In genomic region chr2:172427256-172427989, GRCh38 we compare ENCODE assay signal across 1 cellular context.
A peak's percentile ranks its signal among the peaks of the same experiment; 100 is the strongest.
TF ChIP-seq lines count a peak whose summit lies in the region.

Gene ITGA6 (plus strand): TSS chr2:172427586.

TF ChIP-seq in HepG2, 621 proteins besides CTCF, POLR2A, EP300 and RAD21 (continued from another document and continues in another):
- TF ChIP-seq RERE (CRISPR knock-in tag; IDR thresholded peaks at IDR 0.05; ENCODE audit: low read depth): 0 out of 2 replicates have a peak, but pooled peaks have one; percentile 36
- no peak for TF ChIP-seq ZUFSP (CRISPR knock-in tag; IDR thresholded peaks at IDR 0.05; ENCODE audit: borderline replicate concordance)
- TF ChIP-seq ZNF20 (CRISPR knock-in tag; IDR thresholded peaks at IDR 0.05): no peak
- no peak; the same call in 1 of the 2 replicates for TF ChIP-seq ZNF790 (CRISPR knock-in tag; IDR thresholded peaks at IDR 0.05; ENCODE audit: borderline replicate concordance)
- TF ChIP-seq ZBTB7B (CRISPR knock-in tag; IDR thresholded peaks at IDR 0.05): peak; percentile 67; the same call in 1 of the 2 replicates
- peak; percentile 81 for TF ChIP-seq ZSCAN31 (CRISPR knock-in tag; IDR thresholded peaks at IDR 0.05; ENCODE audit: low read depth)
- no peak for TF ChIP-seq ZBTB1 (CRISPR knock-in tag; IDR thresholded peaks at IDR 0.05; ENCODE audit: borderline replicate concordance)
- TF ChIP-seq ZNF570 (CRISPR knock-in tag; IDR thresholded peaks at IDR 0.05; ENCODE audit: borderline replicate concordance): no peak
- 0 out of 2 replicates have a peak, but pooled peaks have one; percentile 11 for TF ChIP-seq ZNF615 (CRISPR knock-in tag; IDR thresholded peaks at IDR 0.05; ENCODE audit: borderline replicate concordance)
- TF ChIP-seq SSRP1 (CRISPR knock-in tag; IDR thresholded peaks at IDR 0.05): no peak
- no peak; the same call in 1 of the 2 replicates for TF ChIP-seq ATAD3A (CRISPR knock-in tag; IDR thresholded peaks at IDR 0.05)
- TF ChIP-seq ZNF605 (CRISPR knock-in tag; IDR thresholded peaks at IDR 0.05): 0 out of 2 replicates have a peak, but pooled peaks have one; percentile 64
- no peak for TF ChIP-seq ZNF713 (CRISPR knock-in tag; IDR thresholded peaks at IDR 0.05)
- TF ChIP-seq ZNF383 (CRISPR knock-in tag; IDR thresholded peaks at IDR 0.05; ENCODE audit: borderline replicate concordance): peak; percentile 91; the same call in 1 of the 2 replicates
- TF ChIP-seq SPEN (CRISPR knock-in tag; IDR thresholded peaks at IDR 0.05; ENCODE audit: low read depth): peak; percentile 65; the same call in 1 of the 2 replicates
- TF ChIP-seq CBX5 (CRISPR knock-in tag; IDR thresholded peaks at IDR 0.05; ENCODE audit: borderline replicate concordance): peak; percentile 37; the same call in 1 of the 2 replicates
- TF ChIP-seq ZNF318 (CRISPR knock-in tag; IDR thresholded peaks at IDR 0.05): no peak; the same call in 1 of the 2 replicates
- TF ChIP-seq ZBTB42 (CRISPR knock-in tag; IDR thresholded peaks at IDR 0.05): no peak; the same call in 1 of the 2 replicates
- no peak; the same call in 1 of the 2 replicates for TF ChIP-seq ZNF629 (CRISPR knock-in tag; conservative IDR thresholded peaks at IDR 0.05)
- TF ChIP-seq ZNF678 (CRISPR knock-in tag; IDR thresholded peaks at IDR 0.05): peak; percentile 9; the same call in 1 of the 2 replicates
- TF ChIP-seq ZBTB25 (CRISPR knock-in tag; IDR thresholded peaks at IDR 0.05): peak; percentile 39; the same call in 1 of the 2 replicates
- TF ChIP-seq REST (IDR thresholded peaks at IDR 0.05; ENCODE audit: borderline replicate concordance in 1 of 2, low read depth in 1 of 2, low read length in 2 of 2): peak in 1 of 2 experiments; percentile 18; a peak in 1 of 4 replicates
- peak; percentile 76 for TF ChIP-seq ZMAT3 (CRISPR knock-in tag; conservative IDR thresholded peaks at IDR 0.05)
- no peak for TF ChIP-seq ATF1 (CRISPR knock-in tag; IDR thresholded peaks at IDR 0.05)
- no peak for TF ChIP-seq ZNF652 (CRISPR knock-in tag; IDR thresholded peaks at IDR 0.05; ENCODE audit: borderline replicate concordance, low read depth)
- 0 out of 2 replicates have a peak, but pooled peaks have one; percentile 33 for TF ChIP-seq PCBP1 (IDR thresholded peaks at IDR 0.05; ENCODE audit: borderline replicate concordance, low read depth, low read length)
- peak; percentile 82 for TF ChIP-seq HOXA3 (CRISPR knock-in tag; IDR thresholded peaks at IDR 0.05)
- TF ChIP-seq YY1 (IDR thresholded peaks at IDR 0.05; ENCODE audit: insufficient read depth, insufficient replicate concordance, low read depth, low read length): peak; percentile 82
- peak; percentile 34 for TF ChIP-seq ZNF329 (CRISPR knock-in tag; IDR thresholded peaks at IDR 0.05; ENCODE audit: low read depth)
- TF ChIP-seq E2F2 (CRISPR knock-in tag; IDR thresholded peaks at IDR 0.05; ENCODE audit: borderline replicate concordance): no peak
- TF ChIP-seq PRMT3 (CRISPR knock-in tag; IDR thresholded peaks at IDR 0.05; ENCODE audit: borderline replicate concordance, low read depth): no peak
- TF ChIP-seq KDM5B (CRISPR knock-in tag; IDR thresholded peaks at IDR 0.05; ENCODE audit: borderline replicate concordance): peak; percentile 71
- TF ChIP-seq GABPB1 (CRISPR knock-in tag; IDR thresholded peaks at IDR 0.05): peak; percentile 81
- TF ChIP-seq RBAK (CRISPR knock-in tag; IDR thresholded peaks at IDR 0.05): no peak
- no peak for TF ChIP-seq SP1 (IDR thresholded peaks at IDR 0.05)
- peak; percentile 66 for TF ChIP-seq SP1 (CRISPR knock-in tag; IDR thresholded peaks at IDR 0.05)
